9 cellular contexts compared by ENCODE assay signal in the genomic region with DNA sequence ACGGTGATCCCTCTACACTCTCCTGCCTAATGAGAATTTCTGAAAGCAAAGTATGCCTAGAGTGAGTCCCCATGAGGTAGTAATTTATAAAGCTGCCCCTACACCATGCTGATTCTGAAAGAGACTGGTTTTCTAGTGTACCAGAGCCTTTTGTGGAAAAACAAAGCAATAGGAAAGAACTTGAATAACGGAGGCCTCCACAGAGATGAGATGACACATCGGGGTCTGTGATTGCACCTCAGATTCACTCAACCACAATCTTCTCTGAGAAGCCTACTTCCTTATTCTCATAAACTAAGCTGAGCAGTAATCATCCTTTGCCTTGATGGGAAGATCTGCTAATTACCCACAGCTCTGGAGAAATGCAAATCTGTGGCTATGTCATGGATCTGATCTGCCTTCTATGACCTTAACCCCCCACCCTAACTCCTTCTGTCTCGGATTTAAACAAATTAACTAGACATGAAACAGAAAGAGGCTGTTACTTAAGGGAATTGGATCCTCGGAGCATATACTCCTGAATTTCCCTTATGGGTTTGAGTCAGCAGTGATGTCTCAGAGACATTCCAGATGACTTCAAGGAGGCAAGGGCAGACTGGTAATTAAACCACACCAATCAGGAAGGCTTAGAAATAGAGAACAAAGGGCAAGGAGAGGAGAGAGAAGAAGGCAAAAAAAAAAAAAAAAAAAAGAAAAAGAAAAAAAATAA.
DNase-seq lines count a peak whose midpoint lies in the region; ATAC-seq and TF ChIP-seq lines count a peak whose summit lies in the region.
"Had no signal": no experiment of that assay in that cellular context is flagged by ENCODE, and none has a peak within 500 bp of the region (broad histone marks: within the 10 kb centered on the region; RNA-seq: fewer than 3 reads in every experiment).

No MANE protein-coding gene starts in this region.

- no peaks in the 10 kb centered on the region for H3K9me3 ChIP-seq in skeletal muscle satellite cell (replicated peaks; ENCODE audit: low read length)
- H3K9me3 ChIP-seq in PC-9 (ENCODE audit: insufficient read depth, low read depth): no peaks in the 10 kb centered on the region

- peaks cover 19% of the 10 kb centered on the region for H3K4me1 Mint-ChIP-seq in activated CD4-positive, alpha-beta T cell treated with anti-CD3 and anti-CD28 coated beads, Interleukin-2, amount 10 ng/mL, durations not matched to agents 24 days and 14 days

- H3K9me2 ChIP-seq in PC-9 (ENCODE audit: insufficient read depth): no peaks in the 10 kb centered on the region

- ATAC-seq in GM19395 (IDR thresholded peaks at IDR 0.05; ENCODE audit: unreplicated experiment): no peak
- no peak for ATAC-seq in GM21529 (IDR thresholded peaks at IDR 0.05; ENCODE audit: unreplicated experiment)

- peak overlapping the region; percentile 5 for H3K27ac Mint-ChIP-seq in activated CD4-positive, alpha-beta T cell treated with anti-CD3 and anti-CD28 coated beads, Interleukin-2, amount 10 ng/mL, durations not matched to agents 24 days and 14 days

- H3K27me3 Mint-ChIP-seq in activated CD4-positive, alpha-beta T cell treated with anti-CD3 and anti-CD28 coated beads, Interleukin-2, amount 10 ng/mL, durations not matched to agents 24 days and 14 days: peaks cover 4% of the 10 kb centered on the region

- H3K4me1 ChIP-seq in skeletal muscle satellite cell (ENCODE audit: control insufficient read depth, insufficient read depth, low read length): peaks cover 14% of the 10 kb centered on the region
- no peaks in the 10 kb centered on the region for H3K4me1 ChIP-seq in PC-9 (replicated peaks; ENCODE audit: insufficient read depth)

- CTCF ChIA-PET in PC-9 (lab: Charles Lee): no interaction called here

- no peaks in the 10 kb centered on the region for H3F3A ChIP-seq in PC-9 (ENCODE audit: insufficient read depth, low read depth)

- H3K27me3 ChIP-seq in skeletal muscle satellite cell (ENCODE audit: control insufficient read depth, insufficient read depth, low read length) (no peaks in the 10 kb centered on the region), PC-9 (ENCODE audit: insufficient read depth, low read depth) (no peaks in the 10 kb centered on the region)

- H3K4me3 Mint-ChIP-seq in activated CD4-positive, alpha-beta T cell treated with anti-CD3 and anti-CD28 coated beads, Interleukin-2, amount 10 ng/mL, durations not matched to agents 24 days and 14 days: no peak overlapping the region

- H3K9ac ChIP-seq in skeletal muscle satellite cell (ENCODE audit: low read depth, low read length): peak overlapping the region; percentile 35

- H3K36me3 ChIP-seq in skeletal muscle satellite cell (ENCODE audit: insufficient read depth, low read length) (no peaks in the 10 kb centered on the region), PC-9 (ENCODE audit: low read depth) (no peaks in the 10 kb centered on the region)

- H3K4me3 ChIP-seq in cardiac fibroblast (replicated peaks in 1 of 2; ENCODE audit: low read depth in 2 of 2, low read length in 2 of 2): no peak overlapping the region
- H3K4me3 ChIP-seq in skeletal muscle satellite cell (ENCODE audit: low read length): peak overlapping the region; percentile 17
- no peak overlapping the region for H3K4me3 ChIP-seq in PC-9

- TF ChIP-seq CTCF in cardiac fibroblast (IDR thresholded peaks at IDR 0.05; ENCODE audit: low read depth, low read length) (no peak), PC-9 (conservative IDR thresholded peaks at IDR 0.05) (no peak)

- H4K20me1 ChIP-seq in PC-9 (ENCODE audit: insufficient read depth): no peaks in the 10 kb centered on the region

- H3K4me2 ChIP-seq in skeletal muscle satellite cell (ENCODE audit: low read length): peak overlapping the region; percentile 70
- no peak overlapping the region for H3K4me2 ChIP-seq in PC-9

- no peak for DNase-seq in activated CD4-positive, alpha-beta T cell treated with anti-CD3 and anti-CD28 coated beads, Interleukin-2, amount 10 ng/mL, durations not matched to agents 24 days and 14 days
- no peak for DNase-seq in activated CD4-positive, alpha-beta T cell treated with anti-CD3 and anti-CD28 coated beads, Interleukin-2, amount 50 U/mL, for 4 hours
- DNase-seq in NCI-H526 (lab: John Stamatoyannopoulos, UW): peak; percentile 73 to 79
- peak; percentile 54 to 75 for DNase-seq in cardiac fibroblast (ENCODE audit: low read depth in 2 of 2)
- no peak for DNase-seq in PC-9
- DNase-seq: AML-193 had no signal

- peaks cover 5% of the 10 kb centered on the region for H3K9me3 Mint-ChIP-seq in activated CD4-positive, alpha-beta T cell treated with anti-CD3 and anti-CD28 coated beads, Interleukin-2, amount 10 ng/mL, durations not matched to agents 24 days and 14 days

- no peaks in the 10 kb centered on the region for H3K79me2 ChIP-seq in PC-9 (ENCODE audit: low read depth)

- H3K36me3 Mint-ChIP-seq in activated CD4-positive, alpha-beta T cell treated with anti-CD3 and anti-CD28 coated beads, Interleukin-2, amount 10 ng/mL, durations not matched to agents 24 days and 14 days (ENCODE audit: low read depth): no peaks in the 10 kb centered on the region

- H2AFZ ChIP-seq in PC-9: no peak overlapping the region

- intact Hi-C loops in activated CD4-positive, alpha-beta T cell treated with anti-CD3 and anti-CD28 coated beads, Interleukin-2, amount 10 ng/mL, durations not matched to agents 24 days and 14 days (cut with micrococcal nuclease): loop anchor here (1.0 to 2.0 kb wide), 4 partner anchors 24 to 557 kb away; no protein-coding TSS in a partner anchor
- intact Hi-C loops in PC-9 (cut with micrococcal nuclease; ENCODE audit: unreplicated experiment): no loop called here

- no peak overlapping the region for H3K27ac ChIP-seq in PC-9

- POLR2A ChIA-PET in PC-9 (lab: Charles Lee; ENCODE audit: unreplicated experiment): no interaction called here

- no TSS peak for BruUV-seq in PC-9 (replicated peaks; lab: Mats Ljungman, UMichigan)

Comparison
In these comparisons a context has a peak if more than half of its experiments do, and no peak if none do; other contexts are left out.
1. DNase-seq: peak in NCI-H526 (2 of 2) and cardiac fibroblast (2 of 2); none in activated CD4-positive, alpha-beta T cell treated with anti-CD3 and anti-CD28 coated beads, Interleukin-2, amount 10 ng/mL, durations not matched to agents 24 days and 14 days (single experiment), activated CD4-positive, alpha-beta T cell treated with anti-CD3 and anti-CD28 coated beads, Interleukin-2, amount 50 U/mL, for 4 hours (0 of 2) and PC-9 (0 of 2).